12 cellular contexts compared by ENCODE assay signal in genomic region chr3:31166249-31166885, GRCh38.
DNase-seq lines count a peak whose midpoint lies in the region; ATAC-seq and TF ChIP-seq lines count a peak whose summit lies in the region.
"Had no signal": no experiment of that assay in that cellular context is flagged by ENCODE, and none has a peak within 500 bp of the region (broad histone marks: within the 10 kb centered on the region; RNA-seq: fewer than 3 reads in every experiment).

No MANE protein-coding gene starts in this region.

- no peaks in the 10 kb centered on the region for H3K9me3 Mint-ChIP-seq in activated CD4-positive, alpha-beta T cell treated with anti-CD3 and anti-CD28 coated beads for 36 hours (ENCODE audit: low read depth)
- H3K9me3 Mint-ChIP-seq: immature natural killer cell had no signal

- peak overlapping the region; percentile 25 for H3K4me3 ChIP-seq in GM23248
- H3K4me3 ChIP-seq in smooth muscle cell: peak overlapping the region; percentile 3
- H3K4me3 ChIP-seq: dorsolateral prefrontal cortex had no signal

- no peak for TF ChIP-seq CTCF in smooth muscle cell (IDR thresholded peaks at IDR 0.05; ENCODE audit: borderline replicate concordance, insufficient read depth, poor library complexity, severe bottlenecking)

- H3K27ac ChIP-seq in GM23248 (peak overlapping the region; percentile 56), smooth muscle cell (ENCODE audit: low read depth) (peak overlapping the region; percentile 44)
- H3K27ac ChIP-seq: dorsolateral prefrontal cortex had no signal

- H3K9me3 ChIP-seq in GM23248 (ENCODE audit: low read depth): no peaks in the 10 kb centered on the region
- H3K9me3 ChIP-seq in smooth muscle cell (replicated peaks; ENCODE audit: low read depth): no peaks in the 10 kb centered on the region

- ATAC-seq in GM19455 (IDR thresholded peaks at IDR 0.05; ENCODE audit: unreplicated experiment) (no peak), GM18861 (IDR thresholded peaks at IDR 0.05; ENCODE audit: unreplicated experiment) (no peak)
- no peak for ATAC-seq in activated CD4-positive, alpha-beta T cell treated with anti-CD3 and anti-CD28 coated beads for 36 hours

- 32 to 38% methylated on average over 4 of the region's 4 CpGs for WGBS in GM23248 (ENCODE audit: low coverage in 1 of 2, low lambda C conversion rate in 2 of 2, missing lambda C conversion rate in 2 of 2), 2 experiments
- WGBS in smooth muscle cell (ENCODE audit: low lambda C conversion rate): 32% methylated on average over 4 of the region's 4 CpGs

- H3K36me3 ChIP-seq in GM23248 (ENCODE audit: low read depth): no peaks in the 10 kb centered on the region
- H3K36me3 ChIP-seq in smooth muscle cell (ENCODE audit: low read depth): no peaks in the 10 kb centered on the region

- H3K36me3 Mint-ChIP-seq in activated CD4-positive, alpha-beta T cell treated with anti-CD3 and anti-CD28 coated beads for 36 hours (ENCODE audit: low read depth): no peaks in the 10 kb centered on the region
- H3K36me3 Mint-ChIP-seq: immature natural killer cell had no signal

- POLR2A ChIA-PET in activated CD4-positive, alpha-beta T cell treated with anti-CD3 and anti-CD28 coated beads for 36 hours (lab: Charles Lee): no interaction called here

- H3K9ac ChIP-seq in GM23248: peak overlapping the region; percentile 23; the same call in 1 of the 2 replicates
- no peak overlapping the region for H3K9ac ChIP-seq in smooth muscle cell (ENCODE audit: low read depth)

- H4K20me1 ChIP-seq in GM23248 (ENCODE audit: insufficient read depth) (no peaks in the 10 kb centered on the region), smooth muscle cell (ENCODE audit: low read depth) (no peaks in the 10 kb centered on the region)

- H3K4me3 Mint-ChIP-seq in activated CD4-positive, alpha-beta T cell treated with anti-CD3 and anti-CD28 coated beads for 36 hours: no peak overlapping the region
- H3K4me3 Mint-ChIP-seq: immature natural killer cell had no signal

- H3K27ac Mint-ChIP-seq in activated CD4-positive, alpha-beta T cell treated with anti-CD3 and anti-CD28 coated beads for 36 hours: no peak overlapping the region
- H3K27ac Mint-ChIP-seq: immature natural killer cell had no signal

- H3K9me2 ChIP-seq in GM23248 (ENCODE audit: insufficient read depth): no peaks in the 10 kb centered on the region

- CTCF ChIA-PET in activated CD4-positive, alpha-beta T cell treated with anti-CD3 and anti-CD28 coated beads for 36 hours (lab: Charles Lee): no interaction called here

- H3K4me1 Mint-ChIP-seq in activated CD4-positive, alpha-beta T cell treated with anti-CD3 and anti-CD28 coated beads for 36 hours: peaks cover 10% of the 10 kb centered on the region

- H3K79me2 ChIP-seq in GM23248 (ENCODE audit: insufficient read depth) (no peaks in the 10 kb centered on the region), smooth muscle cell (ENCODE audit: low read depth) (no peaks in the 10 kb centered on the region)

- no peaks in the 10 kb centered on the region for H3K27me3 Mint-ChIP-seq in activated CD4-positive, alpha-beta T cell treated with anti-CD3 and anti-CD28 coated beads for 36 hours

- intact Hi-C loops in activated CD4-positive, alpha-beta T cell treated with anti-CD3 and anti-CD28 coated beads for 36 hours (cut with DNase I, micrococcal nuclease): no loop called here

- H3K4me1 ChIP-seq in GM23248 (ENCODE audit: insufficient read depth) (peaks cover 45% of the 10 kb centered on the region), smooth muscle cell (ENCODE audit: low read depth) (peaks cover 19% of the 10 kb centered on the region)

- H3K4me2 ChIP-seq in GM23248 (ENCODE audit: unreplicated experiment) (peak overlapping the region; percentile 70), smooth muscle cell (peak overlapping the region; percentile 74)

- DNase-seq in GM23248: peak; percentile 66
- peak; percentile 25 for DNase-seq in T1000 (lab: John Stamatoyannopoulos, UW)
- DNase-seq in glomerular visceral epithelial cell (ENCODE audit: extremely low spot score): peak; percentile 57
- DNase-seq in smooth muscle cell (lab: John Stamatoyannopoulos, UW; ENCODE audit: unreplicated experiment): no peak
- DNase-seq in DMS153 treated with DMSO at 0.1 percent for 48 hours (lab: John Stamatoyannopoulos, UW; ENCODE audit: unreplicated experiment): no peak
- no peak for DNase-seq in activated CD4-positive, alpha-beta T cell treated with anti-CD3 and anti-CD28 coated beads for 36 hours
- DNase-seq: activated T-cell treated with anti-CD3 and anti-CD28 coated beads, Interleukin-2, amount 50 U/mL, for 1 hour; dorsolateral prefrontal cortex; GDM1; immature natural killer cell had no signal

- peak overlapping the region; percentile 55 for H2AFZ ChIP-seq in GM23248
- no peak overlapping the region for H2AFZ ChIP-seq in smooth muscle cell (ENCODE audit: low read depth)

- no peaks in the 10 kb centered on the region for H3K27me3 ChIP-seq in GM23248 (replicated peaks; ENCODE audit: insufficient read depth)
- H3K27me3 ChIP-seq in smooth muscle cell (ENCODE audit: low read depth): no peaks in the 10 kb centered on the region
- H3K27me3 ChIP-seq: dorsolateral prefrontal cortex had no signal

- H3F3A ChIP-seq in GM23248 (ENCODE audit: insufficient read depth): peaks cover 31% of the 10 kb centered on the region
- H3F3A ChIP-seq in smooth muscle cell (ENCODE audit: low read depth): peaks cover 12% of the 10 kb centered on the region

- in situ Hi-C loops in GM23248 (cut with MboI): no loop called here

Comparison
In these comparisons a context has a peak if more than half of its experiments do, and no peak if none do; other contexts are left out.
1. DNase-seq: peak in GM23248 (single experiment), T1000 (single experiment) and glomerular visceral epithelial cell (single experiment); none in smooth muscle cell (single experiment), DMS153 treated with DMSO at 0.1 percent for 48 hours (single experiment) and activated CD4-positive, alpha-beta T cell treated with anti-CD3 and anti-CD28 coated beads for 36 hours (single experiment).